8 cellular contexts compared by ENCODE assay signal in genomic region chr18:35026407-35027061, GRCh38. TPM values are rescaled to one million over a fixed set of nuclear protein-coding genes. Genes with fewer than 3 reads are reported as not detected.
DNase-seq lines count a peak whose midpoint lies in the region; ATAC-seq and TF ChIP-seq lines count a peak whose summit lies in the region.

No MANE protein-coding gene starts in this region.

- ATAC-seq in GM18907 (IDR thresholded peaks at IDR 0.05; ENCODE audit: unreplicated experiment) (peak; percentile 48), Panc1 (no peak), HG03521 (IDR thresholded peaks at IDR 0.05; ENCODE audit: unreplicated experiment) (no peak)

- BruUV-seq in Panc1 (replicated peaks; lab: Mats Ljungman, UMichigan) = no TSS peak

- H3K27ac ChIP-seq in Panc1 (ENCODE audit: low read length) = no peak overlapping the region

- H3K4me1 ChIP-seq in Panc1 (ENCODE audit: control insufficient read depth, insufficient read depth, low read length) = no peaks in the 10 kb centered on the region

- TF ChIP-seq POLR2A in lower leg skin (IDR thresholded peaks at IDR 0.05) = no peak

- TF ChIP-seq CTCF in Panc1 (IDR thresholded peaks at IDR 0.05) (0 out of 2 replicates have a peak, but pooled peaks have one; percentile 2), lower leg skin (IDR thresholded peaks at IDR 0.05) (no peak)

- CTCF ChIA-PET in Panc1 (lab: Charles Lee) = interaction anchor here (0.6 kb wide), 1 partner anchor 27 kb away, joined by 3 read pairs; no protein-coding TSS in a partner anchor

- H3K4me3 ChIP-seq in Panc1 (ENCODE audit: low read depth in 2 of 2, low read length in 2 of 2) (no peak overlapping the region), lower leg skin (ENCODE audit: low read depth, poor library complexity, severe bottlenecking) (no peak overlapping the region)

- POLR2A ChIA-PET in Panc1 (lab: Charles Lee) = no interaction called here

- in situ Hi-C loops in Panc1 (cut with HindIII; ENCODE audit: low pct_unique_long_range_greater_than_20kb, low sequenced_read_pairs) = no loop called here
- in situ Hi-C loops in KBM-7 (cut with MboI; ENCODE audit: low pct_unique_long_range_greater_than_20kb, low sequenced_read_pairs) = no loop called here

- 95% methylated on average over 5 of the region's 5 CpGs for WGBS in lower leg skin, 2 donors

- no peaks in the 10 kb centered on the region for H3K27me3 ChIP-seq in Panc1 (ENCODE audit: control insufficient read depth, insufficient read depth, low read length)

- intact Hi-C loops in Panc1 (cut with micrococcal nuclease; ENCODE audit: unreplicated experiment) = no loop called here
- intact Hi-C loops in lower leg skin (cut with DNase I; ENCODE audit: low total_unique reads) = loop anchor here (10.0 kb wide), 1 partner anchor 48 kb away; no protein-coding TSS in a partner anchor

- H3K9me3 ChIP-seq in Panc1 (ENCODE audit: control insufficient read depth, insufficient read depth, low read depth, low read length) = no peaks in the 10 kb centered on the region

- H3K36me3 ChIP-seq in Panc1 (ENCODE audit: control insufficient read depth, insufficient read depth, low read length) = no peaks in the 10 kb centered on the region

- peak; percentile 58 for DNase-seq in D341Med (ENCODE audit: low spot score)
- DNase-seq in Panc1 (ENCODE audit: low read depth, low spot score) = no peak
- peak; percentile 38 for DNase-seq in left kidney (ENCODE audit: low read depth, low spot score)
- DNase-seq in lower leg skin (ENCODE audit: low spot score in 2 of 2) = no peak
- DNase-seq in KBM-7 = no peak
- no peak for DNase-seq in EL

RNA-seq across cellular contexts. Expression of gene MAPRE2, which starts 14.7 kb away (rescaled TPM):
- total RNA-seq in Panc1 (2021; ENCODE audit: unreplicated experiment) (14.1 TPM), lower leg skin (10 to 100 TPM; 21.8 to 57.7 (median 40.0) TPM)
- polyA plus RNA-seq in Panc1 (2012; ENCODE audit: insufficient read length) = 8.9 TPM

Comparison
In these comparisons a context has a peak if more than half of its experiments do, and no peak if none do; other contexts are left out.
1. DNase-seq: peak in D341Med (single experiment) and left kidney (single experiment); none in Panc1 (single experiment), lower leg skin (0 of 2), KBM-7 (single experiment) and EL (single experiment).